In the genomic region with DNA sequence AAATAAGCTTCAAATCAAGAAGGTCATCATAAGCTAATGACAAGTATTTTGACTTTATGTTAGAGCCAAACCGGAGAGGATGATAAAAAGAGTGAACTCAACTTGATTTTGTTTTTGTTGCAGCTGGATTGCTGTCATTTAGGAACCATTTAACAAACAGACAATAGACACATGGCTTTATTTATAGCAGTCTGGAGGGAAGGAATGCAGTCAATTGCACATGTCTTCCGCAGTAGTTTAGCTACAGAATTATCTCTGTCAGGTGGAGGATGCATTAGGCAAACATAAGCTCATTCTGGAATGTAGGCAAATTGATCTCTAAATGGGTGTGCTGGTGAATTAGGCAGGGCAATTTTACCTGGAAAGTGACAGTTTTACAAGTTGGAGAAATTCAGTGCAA, we compare ENCODE assay signal across 31 cellular contexts.
DNase-seq lines count a peak whose midpoint lies in the region; ATAC-seq and TF ChIP-seq lines count a peak whose summit lies in the region.
"Had no signal": no experiment of that assay in that cellular context is flagged by ENCODE, and none has a peak within 500 bp of the region (broad histone marks: within the 10 kb centered on the region; RNA-seq: fewer than 3 reads in every experiment).

No MANE protein-coding gene starts in this region.

- H3K79me2 ChIP-seq in smooth muscle cell (ENCODE audit: low read depth): no peaks in the 10 kb centered on the region

- peaks cover under 1% of the 10 kb centered on the region for H3K9me3 Mint-ChIP-seq in Caco-2 (ENCODE audit: unreplicated experiment)
- H3K9me3 Mint-ChIP-seq: activated CD8-positive, alpha-beta T cell treated with anti-CD3 and anti-CD28 coated beads for 36 hours; activated naive CD4-positive, alpha-beta T cell treated with anti-CD3 and anti-CD28 coated beads, Interleukin-2, amount 10 ng/mL, durations not matched to agents 7 days and 5 days; activated T-helper 1 cell treated with anti-CD3 and anti-CD28 coated beads, Interleukin-12 subunit alpha, Interleukin-12 subunit beta, Interleukin-2, Interleukin-4 antibody, amounts not matched to agents 30 ng/mL and 10 ng/mL and 1 ng/mL, durations not matched to agents 14 hours and 24 hours and 36 hours; brain; immature natural killer cell; stimulated activated effector memory CD8-positive, alpha-beta T cell treated with anti-CD3 and anti-CD28 coated beads, Interleukin-12 subunit alpha, Interleukin-12 subunit beta, amount 100 ng/mL, for 72 hours had no signal

- no peaks in the 10 kb centered on the region for H3K27me3 ChIP-seq in smooth muscle cell (ENCODE audit: low read depth)
- no peaks in the 10 kb centered on the region for H3K27me3 ChIP-seq in Caco-2 (replicated peaks; ENCODE audit: control insufficient read depth, insufficient read depth, low read length)
- H3K27me3 ChIP-seq: transverse colon had no signal

- H3K4me2 ChIP-seq in smooth muscle cell: no peak overlapping the region

- no peak overlapping the region for H3K4me3 Mint-ChIP-seq in Caco-2 (ENCODE audit: unreplicated experiment)
- H3K4me3 Mint-ChIP-seq: activated CD4-positive, alpha-beta T cell treated with anti-CD3 and anti-CD28 coated beads for 36 hours; activated CD8-positive, alpha-beta T cell treated with anti-CD3 and anti-CD28 coated beads for 36 hours; activated naive CD4-positive, alpha-beta T cell treated with anti-CD3 and anti-CD28 coated beads, Interleukin-2, amount 10 ng/mL, durations not matched to agents 7 days and 5 days; activated T-helper 1 cell treated with anti-CD3 and anti-CD28 coated beads, Interleukin-12 subunit alpha, Interleukin-12 subunit beta, Interleukin-2, Interleukin-4 antibody, amounts not matched to agents 30 ng/mL and 10 ng/mL and 1 ng/mL, durations not matched to agents 14 hours and 24 hours and 36 hours; brain; immature natural killer cell; naive thymus-derived CD8-positive, alpha-beta T cell; stimulated activated effector memory CD8-positive, alpha-beta T cell treated with anti-CD3 and anti-CD28 coated beads, Interleukin-12 subunit alpha, Interleukin-12 subunit beta, amount 100 ng/mL, for 72 hours had no signal

- H3K4me1 ChIP-seq in smooth muscle cell (ENCODE audit: low read depth) (peaks cover 7% of the 10 kb centered on the region), Caco-2 (peaks cover 50% of the 10 kb centered on the region)
- H3K4me1 ChIP-seq: transverse colon had no signal

- H3K27ac ChIP-seq in smooth muscle cell (ENCODE audit: low read depth): no peak overlapping the region
- H3K27ac ChIP-seq: 22Rv1, transverse colon, VCaP had no signal

- CTCF ChIA-PET in Caco-2 (lab: Charles Lee): no interaction called here

- BruUV-seq in Caco-2 (replicated peaks; lab: Mats Ljungman, UMichigan): no TSS peak

- H4K20me1 ChIP-seq in smooth muscle cell (ENCODE audit: low read depth): no peaks in the 10 kb centered on the region

- DNase-seq in NCI-H2171 treated with DMSO at 0.1 percent for 48 hours (lab: John Stamatoyannopoulos, UW) (peak; percentile 46), NCI-H2171 (lab: John Stamatoyannopoulos, UW) (no peak), lung microvascular endothelial cell (ENCODE audit: low read depth in 2 of 2) (peak; percentile 12 to 57), smooth muscle cell (lab: John Stamatoyannopoulos, UW; ENCODE audit: unreplicated experiment) (no peak), Caco-2 (no peak)
- DNase-seq in activated naive CD4-positive, alpha-beta T cell (lab: John Stamatoyannopoulos, UW): no peak
- DNase-seq: activated CD4-positive, alpha-beta T cell treated with anti-CD3 and anti-CD28 coated beads for 36 hours; activated CD8-positive, alpha-beta memory T cell treated with anti-CD3 and anti-CD28 coated beads, Interleukin-2, amount 50 U/mL, for 48 hours; activated CD8-positive, alpha-beta T cell treated with anti-CD3 and anti-CD28 coated beads for 36 hours; activated naive CD4-positive, alpha-beta T cell treated with anti-CD3 and anti-CD28 coated beads, Interleukin-2, amount 10 ng/mL, durations not matched to agents 7 days and 5 days; amniotic stem cell; DMS79 treated with DMSO at 0.1 percent for 48 hours; GF-D8; immature natural killer cell; KBM-7; left colon; midbrain; naive thymus-derived CD8-positive, alpha-beta T cell; NCI-H1105; NCI-H2029; NCI-H345; SHP77; T-helper 9 cell; transverse colon had no signal

- no peak overlapping the region for H3K27ac Mint-ChIP-seq in Caco-2 (ENCODE audit: unreplicated experiment)
- H3K27ac Mint-ChIP-seq: activated CD4-positive, alpha-beta T cell treated with anti-CD3 and anti-CD28 coated beads for 36 hours; activated CD8-positive, alpha-beta T cell treated with anti-CD3 and anti-CD28 coated beads for 36 hours; activated naive CD4-positive, alpha-beta T cell treated with anti-CD3 and anti-CD28 coated beads, Interleukin-2, amount 10 ng/mL, durations not matched to agents 7 days and 5 days; activated T-helper 1 cell treated with anti-CD3 and anti-CD28 coated beads, Interleukin-12 subunit alpha, Interleukin-12 subunit beta, Interleukin-2, Interleukin-4 antibody, amounts not matched to agents 30 ng/mL and 10 ng/mL and 1 ng/mL, durations not matched to agents 14 hours and 24 hours and 36 hours; immature natural killer cell; naive thymus-derived CD8-positive, alpha-beta T cell; stimulated activated effector memory CD8-positive, alpha-beta T cell treated with anti-CD3 and anti-CD28 coated beads, Interleukin-12 subunit alpha, Interleukin-12 subunit beta, amount 100 ng/mL, for 72 hours had no signal

- no peaks in the 10 kb centered on the region for H3K27me3 Mint-ChIP-seq in Caco-2 (ENCODE audit: insufficient read depth, unreplicated experiment)
- H3K27me3 Mint-ChIP-seq: activated CD4-positive, alpha-beta T cell treated with anti-CD3 and anti-CD28 coated beads for 36 hours; activated CD8-positive, alpha-beta T cell treated with anti-CD3 and anti-CD28 coated beads for 36 hours; activated naive CD4-positive, alpha-beta T cell treated with anti-CD3 and anti-CD28 coated beads, Interleukin-2, amount 10 ng/mL, durations not matched to agents 7 days and 5 days had no signal

- H3K36me3 Mint-ChIP-seq in Caco-2 (ENCODE audit: insufficient read depth, unreplicated experiment): no peaks in the 10 kb centered on the region
- H3K36me3 Mint-ChIP-seq: activated naive CD4-positive, alpha-beta T cell treated with anti-CD3 and anti-CD28 coated beads, Interleukin-2, amount 10 ng/mL, durations not matched to agents 7 days and 5 days; brain; immature natural killer cell; naive thymus-derived CD8-positive, alpha-beta T cell; stimulated activated effector memory CD8-positive, alpha-beta T cell treated with anti-CD3 and anti-CD28 coated beads, Interleukin-12 subunit alpha, Interleukin-12 subunit beta, amount 100 ng/mL, for 72 hours had no signal

- POLR2A ChIA-PET in Caco-2 (lab: Charles Lee): interaction anchor here (0.7 kb wide), 1 partner anchor 334 kb away, joined by 3 read pairs; no protein-coding TSS in a partner anchor

- TF ChIP-seq CTCF in smooth muscle cell (IDR thresholded peaks at IDR 0.05; ENCODE audit: borderline replicate concordance, insufficient read depth, poor library complexity, severe bottlenecking) (no peak), Caco-2 (IDR thresholded peaks at IDR 0.05; ENCODE audit: insufficient read depth in 1 of 2, low read depth in 1 of 2, low read length in 1 of 2, severe bottlenecking in 1 of 2, unreplicated experiment in 1 of 2) (no peak)

- peaks cover 26% of the 10 kb centered on the region for H3K4me1 Mint-ChIP-seq in Caco-2 (ENCODE audit: low read depth, unreplicated experiment)
- H3K4me1 Mint-ChIP-seq: activated CD4-positive, alpha-beta T cell treated with anti-CD3 and anti-CD28 coated beads for 36 hours; activated naive CD4-positive, alpha-beta T cell treated with anti-CD3 and anti-CD28 coated beads, Interleukin-2, amount 10 ng/mL, durations not matched to agents 7 days and 5 days; stimulated activated effector memory CD8-positive, alpha-beta T cell treated with anti-CD3 and anti-CD28 coated beads, Interleukin-12 subunit alpha, Interleukin-12 subunit beta, amount 100 ng/mL, for 72 hours had no signal

- WGBS in smooth muscle cell (ENCODE audit: low lambda C conversion rate): 17% methylated on average over 2 of the region's 2 CpGs

- H3K9me3 ChIP-seq in smooth muscle cell (replicated peaks; ENCODE audit: low read depth) (no peaks in the 10 kb centered on the region), Caco-2 (no peaks in the 10 kb centered on the region)
- H3K9me3 ChIP-seq: transverse colon had no signal

- ATAC-seq in SK-N-SH treated with all-trans-retinoic acid at 6 μM for 48 hours (peak; percentile 88), HG02763 (IDR thresholded peaks at IDR 0.05; ENCODE audit: unreplicated experiment) (no peak)
- ATAC-seq: activated CD4-positive, alpha-beta T cell treated with anti-CD3 and anti-CD28 coated beads for 36 hours; activated CD8-positive, alpha-beta T cell treated with anti-CD3 and anti-CD28 coated beads for 36 hours; left colon; naive thymus-derived CD8-positive, alpha-beta T cell; stimulated activated effector memory CD8-positive, alpha-beta T cell treated with anti-CD3 and anti-CD28 coated beads, Interleukin-12 subunit alpha, Interleukin-12 subunit beta, amount 100 ng/mL, for 72 hours had no signal

- no peak overlapping the region for H3K4me3 ChIP-seq in smooth muscle cell
- H3K4me3 ChIP-seq in Caco-2 (ENCODE audit: low read depth, low read length): no peak overlapping the region
- H3K4me3 ChIP-seq: transverse colon had no signal

- no peaks in the 10 kb centered on the region for H3K36me3 ChIP-seq in smooth muscle cell (ENCODE audit: low read depth)
- no peaks in the 10 kb centered on the region for H3K36me3 ChIP-seq in Caco-2 (ENCODE audit: control insufficient read depth, insufficient read depth, low read length)
- H3K36me3 ChIP-seq: transverse colon had no signal

- intact Hi-C loops in Caco-2 (cut with micrococcal nuclease; ENCODE audit: unreplicated experiment): loop anchor here (5.0 kb wide), 2 partner anchors 63 to 108 kb away; no protein-coding TSS in a partner anchor

- H3K9ac ChIP-seq in smooth muscle cell (ENCODE audit: low read depth): no peak overlapping the region

- peak overlapping the region; percentile 23 for H2AFZ ChIP-seq in smooth muscle cell (ENCODE audit: low read depth)

- H3F3A ChIP-seq in smooth muscle cell (ENCODE audit: low read depth): no peaks in the 10 kb centered on the region

TF ChIP-seq in SK-N-SH treated with all-trans-retinoic acid at 6 μM for 48 hours, 23 proteins besides CTCF, POLR2A, EP300 and RAD21 (continues in another document):
- peak; percentile 70 for TF ChIP-seq TOX (CRISPR knock-in tag; IDR thresholded peaks at IDR 0.05; ENCODE audit: borderline replicate concordance)
- no peak for TF ChIP-seq ZNF70 (CRISPR knock-in tag; IDR thresholded peaks at IDR 0.05)
- no peak for TF ChIP-seq RARB (CRISPR knock-in tag; IDR thresholded peaks at IDR 0.05)
- TF ChIP-seq ISL1 (CRISPR knock-in tag; IDR thresholded peaks at IDR 0.05): peak; percentile 95

Comparison
In these comparisons a context has a peak if more than half of its experiments do, and no peak if none do; other contexts are left out.
1. DNase-seq: peak in NCI-H2171 treated with DMSO at 0.1 percent for 48 hours (single experiment) and lung microvascular endothelial cell (2 of 2); none in NCI-H2171 (single experiment), smooth muscle cell (single experiment), Caco-2 (0 of 2) and activated naive CD4-positive, alpha-beta T cell (0 of 4).